ENCODE assay signal across 1 cellular context in genomic region chr19:29806098-29806866, GRCh38.
TF ChIP-seq lines count a peak whose summit lies in the region.

No MANE protein-coding gene starts in this region.

TF ChIP-seq in GM23338, 12 proteins besides CTCF, POLR2A, EP300 and RAD21 (continued from another document):
- no peak for TF ChIP-seq ZNF462 (CRISPR knock-in tag; IDR thresholded peaks at IDR 0.05)
- no peak for TF ChIP-seq STAT1 (IDR thresholded peaks at IDR 0.05; ENCODE audit: unreplicated experiment)
- TF ChIP-seq ETS1 (IDR thresholded peaks at IDR 0.05): no peak
